ENCODE assay signal across 25 cellular contexts in the genomic region with DNA sequence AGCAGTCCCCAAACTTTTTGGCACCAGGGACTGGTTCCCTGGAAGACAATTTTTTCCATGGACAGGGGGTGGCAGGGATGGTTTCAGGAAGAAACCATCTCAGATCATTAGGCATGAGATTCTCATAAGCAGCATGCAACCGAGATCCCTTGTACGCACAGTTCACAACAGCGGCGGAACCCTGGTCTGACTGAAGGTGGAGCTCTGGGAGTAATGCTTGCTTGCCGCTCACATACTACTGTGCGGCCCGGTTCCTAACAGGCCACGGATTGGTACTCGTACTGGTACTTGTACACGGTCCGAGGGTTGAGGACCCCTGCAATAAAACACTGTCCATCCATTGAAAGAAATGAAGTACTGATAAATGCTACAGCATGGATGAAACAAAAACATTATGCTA. TPM values are rescaled to one million over a fixed set of nuclear protein-coding genes. Genes with fewer than 3 reads are reported as not detected.
"Had no signal": no experiment of that assay in that cellular context is flagged by ENCODE, and none has a peak within 500 bp of the region (broad histone marks: within the 10 kb centered on the region; RNA-seq: fewer than 3 reads in every experiment).

No MANE protein-coding gene starts in this region.

- H3K4me1 ChIP-seq: esophagus muscularis mucosa, stomach, tibial artery had no signal

- H3K27ac ChIP-seq: esophagus muscularis mucosa, left ventricle myocardium inferior, ovary, stomach, tibial artery had no signal

- H3K27me3 ChIP-seq: esophagus muscularis mucosa, ovary, stomach, tibial artery had no signal

- ATAC-seq: sciatic nerve; stimulated activated naive B cell treated with anti-CD40 and anti-IgM and Interleukin-4, amounts not matched to agents 10 μg/mL and 1 μg/mL and 100 μg/mL, for 72 hours had no signal

- FAIRE-seq: bronchial epithelial cell, islet of Langerhans, TTC549, urothelium cell line had no signal

- H3K4me2 ChIP-seq: smooth muscle cell had no signal

- H3K36me3 ChIP-seq: esophagus muscularis mucosa, left ventricle myocardium inferior, ovary, tibial artery had no signal

- DNase-seq: activated CD4-positive, alpha-beta memory T cell treated with anti-CD3 and anti-CD28 coated beads, Interleukin-2, amount 10 ng/mL, durations not matched to agents 7 days and 5 days; activated CD4-positive, alpha-beta T cell treated with anti-CD3 and anti-CD28 coated beads for 1 hour; activated CD4-positive, alpha-beta T cell treated with anti-CD3 and anti-CD28 coated beads, Interleukin-2, amount 10 ng/mL, durations not matched to agents 7 days and 5 days; activated CD8-positive, alpha-beta memory T cell treated with anti-CD3 and anti-CD28 coated beads, Interleukin-2, amount 50 U/mL, for 48 hours; activated gamma-delta T cell; activated T-cell treated with anti-CD3 and anti-CD28 coated beads, Interleukin-2, amount 50 U/mL, for 24 hours; anterior cingulate cortex; foreskin melanocyte; left ventricle myocardium inferior; ovary; stimulated activated CD4-positive, alpha-beta T cell treated with anti-CD3 and anti-CD28 coated beads, Interleukin-15, amount 100 ng/mL, for 24 hours; stimulated activated CD4-positive, alpha-beta T cell treated with anti-CD3 and anti-CD28 coated beads, Interleukin-2, amount 100 ng/mL, for 24 hours; stimulated activated naive B cell treated with anti-CD40 and anti-IgM and Interleukin-4, amounts not matched to agents 10 μg/mL and 1 μg/mL and 100 μg/mL, for 72 hours; stomach; SW 1271; T-helper 9 cell; tibial artery had no signal

- H3K4me3 ChIP-seq: esophagus muscularis mucosa, left ventricle myocardium inferior, ovary, smooth muscle cell, stomach, tibial artery had no signal

- H3K9me3 ChIP-seq: esophagus muscularis mucosa, left ventricle myocardium inferior, ovary, stomach, tibial artery had no signal

RNA-seq across cellular contexts. Expression of a gene that starts 42.6 kb away (rescaled TPM):
- total RNA-seq: bronchial epithelial cell, esophagus muscularis mucosa, left ventricle myocardium inferior, lung microvascular endothelial cell, sciatic nerve, smooth muscle cell had no signal
- polyA plus RNA-seq: ovary, smooth muscle cell had no signal
